Comparison of ENCODE assay signal across 11 cellular contexts in the genomic region with DNA sequence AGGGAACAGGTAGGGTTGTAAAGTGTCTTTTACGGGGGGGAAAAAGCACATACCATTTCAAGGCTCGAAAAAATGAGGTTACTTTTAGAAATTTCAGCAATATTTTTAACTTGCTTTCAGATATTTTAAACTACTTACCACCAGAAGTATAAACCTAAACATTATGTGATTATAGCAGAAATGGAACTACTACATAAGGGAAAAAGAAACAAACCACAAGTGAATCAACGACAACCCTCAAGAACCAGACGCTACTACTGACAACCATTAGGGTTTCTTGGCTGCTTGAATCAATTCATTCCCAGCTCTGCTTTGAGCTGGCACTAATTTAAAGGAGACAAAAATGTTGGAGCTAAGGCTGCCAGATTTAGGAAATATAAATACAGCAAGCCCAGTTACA.
DNase-seq lines count a peak whose midpoint lies in the region; ATAC-seq and TF ChIP-seq lines count a peak whose summit lies in the region.
"Had no signal": no experiment of that assay in that cellular context is flagged by ENCODE, and none has a peak within 500 bp of the region (broad histone marks: within the 10 kb centered on the region; RNA-seq: fewer than 3 reads in every experiment).

No MANE protein-coding gene starts in this region.

- no peak overlapping the region for H3K27ac Mint-ChIP-seq in activated CD4-positive, alpha-beta memory T cell treated with anti-CD3 and anti-CD28 coated beads for 36 hours
- H3K27ac Mint-ChIP-seq in glutamatergic neuron (ENCODE audit: unreplicated experiment) = no peak overlapping the region

- peaks cover 1% of the 10 kb centered on the region for H3K27me3 Mint-ChIP-seq in activated CD4-positive, alpha-beta memory T cell treated with anti-CD3 and anti-CD28 coated beads for 36 hours
- H3K27me3 Mint-ChIP-seq in glutamatergic neuron (ENCODE audit: unreplicated experiment) = peaks cover 9% of the 10 kb centered on the region

- H3K4me3 ChIP-seq in left ventricle myocardium inferior = peak overlapping the region; percentile 87
- peak overlapping the region in 3 of 4 donors; percentile 77 to 97 (median 82) for H3K4me3 ChIP-seq in transverse colon
- H3K4me3 ChIP-seq: SJCRH30 had no signal

- H3K36me3 Mint-ChIP-seq in activated CD4-positive, alpha-beta memory T cell treated with anti-CD3 and anti-CD28 coated beads for 36 hours = peaks cover 13% of the 10 kb centered on the region
- H3K36me3 Mint-ChIP-seq in glutamatergic neuron (ENCODE audit: unreplicated experiment) = no peaks in the 10 kb centered on the region

- H3K9me3 ChIP-seq in left ventricle myocardium inferior (replicated peaks) (peaks cover 2% of the 10 kb centered on the region), transverse colon (no peaks in the 10 kb centered on the region)
- H3K9me3 ChIP-seq: SJCRH30 had no signal

- no peak overlapping the region for H3K27ac ChIP-seq in left ventricle myocardium inferior (replicated peaks)
- peak overlapping the region in 3 of 4 donors; percentile 84 to 89 (median 89) for H3K27ac ChIP-seq in transverse colon
- H3K27ac ChIP-seq: SJCRH30 had no signal

- DNase-seq in left ventricle myocardium inferior (no peak), Right ventricle myocardium superior (no peak), glutamatergic neuron (no peak), transverse colon (no peak), NCI-H2196 (lab: John Stamatoyannopoulos, UW; ENCODE audit: unreplicated experiment) (no peak), HuH-7 (ENCODE audit: low spot score) (no peak)
- DNase-seq in activated CD4-positive, alpha-beta memory T cell treated with anti-CD3 and anti-CD28 coated beads for 36 hours = no peak
- DNase-seq: NCI-H1105, NCI-H526, SJCRH30 had no signal

- TF ChIP-seq EP300 in transverse colon (IDR thresholded peaks at IDR 0.05; ENCODE audit: low read depth) = no peak

- peaks cover 39% of the 10 kb centered on the region for H3K4me1 ChIP-seq in left ventricle myocardium inferior
- peaks cover 4 to 41% (median 19%) of the 10 kb centered on the region in 4 donors for H3K4me1 ChIP-seq in transverse colon
- H3K4me1 ChIP-seq: SJCRH30 had no signal

- intact Hi-C loops in left ventricle myocardium inferior (cut with micrococcal nuclease) (no loop called here), Right ventricle myocardium superior (cut with DNase I) (no loop called here), transverse colon (cut with DNase I; ENCODE audit: low total_unique reads) (no loop called here)
- intact Hi-C loops in activated CD4-positive, alpha-beta memory T cell treated with anti-CD3 and anti-CD28 coated beads for 36 hours (cut with micrococcal nuclease) = loop anchor here (10.0 kb wide), 1 partner anchor 588 kb away; a partner anchor contains a TSS

- H3K9me3 Mint-ChIP-seq in activated CD4-positive, alpha-beta memory T cell treated with anti-CD3 and anti-CD28 coated beads for 36 hours = peaks cover 2% of the 10 kb centered on the region
- peaks cover 10% of the 10 kb centered on the region for H3K9me3 Mint-ChIP-seq in glutamatergic neuron (ENCODE audit: unreplicated experiment)

- POLR2A ChIA-PET in activated CD4-positive, alpha-beta memory T cell treated with anti-CD3 and anti-CD28 coated beads for 36 hours (lab: Charles Lee) = no interaction called here

- H3K36me3 ChIP-seq in left ventricle myocardium inferior (peaks cover 10% of the 10 kb centered on the region), transverse colon (peaks cover 0 to 7% (median 0%) of the 10 kb centered on the region in 4 donors)
- H3K36me3 ChIP-seq: SJCRH30 had no signal

- WGBS in transverse colon (ENCODE audit: low coverage in 1 of 2), 2 donors = 35 to 41% methylated on average over 3 to 4 of the region's 4 CpGs

- TF ChIP-seq CTCF in left ventricle myocardium inferior (IDR thresholded peaks at IDR 0.05; ENCODE audit: borderline replicate concordance) (no peak), glutamatergic neuron (IDR thresholded peaks at IDR 0.05; ENCODE audit: partially characterized antibody, unreplicated experiment) (no peak), transverse colon (IDR thresholded peaks at IDR 0.05) (no peak)

- in situ Hi-C loops in transverse colon (cut with MboI; ENCODE audit: low pct_ligation_motif_present in 1 of 4, low pct_unique_long_range_greater_than_20kb in 1 of 4, low sequenced_read_pairs in 3 of 4) = no loop called here

- H3K4me3 Mint-ChIP-seq in activated CD4-positive, alpha-beta memory T cell treated with anti-CD3 and anti-CD28 coated beads for 36 hours = peak overlapping the region; percentile 20
- peak overlapping the region; percentile 35 for H3K4me3 Mint-ChIP-seq in glutamatergic neuron (ENCODE audit: unreplicated experiment)

- ATAC-seq in Right ventricle myocardium superior (ENCODE audit: poor library complexity) (no peak), HG03565 (IDR thresholded peaks at IDR 0.05; ENCODE audit: unreplicated experiment) (no peak)

- TF ChIP-seq POLR2A in transverse colon (IDR thresholded peaks at IDR 0.05) = no peak

- peaks cover 25% of the 10 kb centered on the region for H3K4me1 Mint-ChIP-seq in activated CD4-positive, alpha-beta memory T cell treated with anti-CD3 and anti-CD28 coated beads for 36 hours (ENCODE audit: low read depth)
- H3K4me1 Mint-ChIP-seq in glutamatergic neuron (ENCODE audit: low read depth, unreplicated experiment) = peaks cover 4% of the 10 kb centered on the region

- H3K27me3 ChIP-seq in left ventricle myocardium inferior (ENCODE audit: low read depth) (no peaks in the 10 kb centered on the region), transverse colon (no peaks in the 10 kb centered on the region)
- H3K27me3 ChIP-seq: SJCRH30 had no signal

- CTCF ChIA-PET in activated CD4-positive, alpha-beta memory T cell treated with anti-CD3 and anti-CD28 coated beads for 36 hours (lab: Charles Lee) = interaction anchor here (2.2 kb wide), 1 partner anchor 127 kb away, joined by 9 read pairs; no protein-coding TSS in a partner anchor
